Comparison of ENCODE assay signal across 1 cellular context in the genomic region with DNA sequence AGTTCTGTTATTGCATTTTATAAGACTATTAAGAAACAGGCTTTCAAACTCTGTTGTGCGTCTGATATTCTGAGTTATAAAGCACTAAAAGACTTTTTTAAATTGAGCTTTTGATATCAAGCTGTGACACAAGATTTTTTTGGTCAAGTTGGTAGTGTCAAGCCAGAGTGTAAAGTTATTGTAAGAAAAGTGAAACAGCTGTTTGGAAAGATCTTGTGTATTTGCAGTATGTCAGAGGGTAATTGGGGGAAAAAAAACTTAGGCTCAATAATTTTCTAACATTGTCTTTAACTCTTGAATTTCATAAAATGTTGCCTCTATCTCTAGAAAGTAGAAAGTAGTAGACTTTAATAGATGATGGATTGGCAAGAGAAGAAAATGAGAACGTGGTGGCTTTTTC.
A peak's percentile ranks its signal among the peaks of the same experiment; 100 is the strongest.
TF ChIP-seq lines count a peak whose summit lies in the region.

No MANE protein-coding gene starts in this region.

TF ChIP-seq in K562, 482 proteins besides CTCF, POLR2A, EP300 and RAD21 (continued from another document and continues in another):
- TF ChIP-seq HDAC6 (IDR thresholded peaks at IDR 0.05; ENCODE audit: low read depth, low read length): no peak
- TF ChIP-seq, protein P1, sequence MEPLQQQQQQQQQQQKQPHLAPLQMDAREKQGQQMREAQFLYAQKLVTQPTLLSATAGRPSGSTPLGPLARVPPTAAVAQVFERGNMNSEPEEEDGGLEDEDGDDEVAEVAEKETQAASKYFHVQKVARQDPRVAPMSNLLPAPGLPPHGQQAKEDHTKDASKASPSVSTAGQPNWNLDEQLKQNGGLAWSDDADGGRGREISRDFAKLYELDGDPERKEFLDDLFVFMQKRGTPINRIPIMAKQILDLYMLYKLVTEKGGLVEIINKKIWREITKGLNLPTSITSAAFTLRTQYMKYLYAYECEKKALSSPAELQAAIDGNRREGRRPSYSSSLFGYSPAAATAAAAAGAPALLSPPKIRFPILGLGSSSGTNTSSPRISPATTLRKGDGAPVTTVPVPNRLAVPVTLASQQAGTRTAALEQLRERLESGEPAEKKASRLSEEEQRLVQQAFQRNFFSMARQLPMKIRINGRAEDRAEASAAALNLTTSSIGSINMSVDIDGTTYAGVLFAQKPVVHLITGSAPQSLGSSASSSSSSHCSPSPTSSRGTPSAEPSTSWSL (CRISPR knock-in tag; IDR thresholded peaks at IDR 0.05; ENCODE audit: borderline replicate concordance): no peak
- TF ChIP-seq NCOA6 (IDR thresholded peaks at IDR 0.05): no peak
- TF ChIP-seq BRD4 (IDR thresholded peaks at IDR 0.05): no peak
- TF ChIP-seq, protein P2, sequence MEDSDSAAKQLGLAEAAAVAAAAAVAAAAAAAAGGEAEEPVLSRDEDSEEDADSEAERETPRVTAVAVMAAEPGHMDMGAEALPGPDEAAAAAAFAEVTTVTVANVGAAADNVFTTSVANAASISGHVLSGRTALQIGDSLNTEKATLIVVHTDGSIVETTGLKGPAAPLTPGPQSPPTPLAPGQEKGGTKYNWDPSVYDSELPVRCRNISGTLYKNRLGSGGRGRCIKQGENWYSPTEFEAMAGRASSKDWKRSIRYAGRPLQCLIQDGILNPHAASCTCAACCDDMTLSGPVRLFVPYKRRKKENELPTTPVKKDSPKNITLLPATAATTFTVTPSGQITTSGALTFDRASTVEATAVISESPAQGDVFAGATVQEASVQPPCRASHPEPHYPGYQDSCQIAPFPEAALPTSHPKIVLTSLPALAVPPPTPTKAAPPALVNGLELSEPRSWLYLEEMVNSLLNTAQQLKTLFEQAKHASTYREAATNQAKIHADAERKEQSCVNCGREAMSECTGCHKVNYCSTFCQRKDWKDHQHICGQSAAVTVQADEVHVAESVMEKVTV (CRISPR knock-in tag; IDR thresholded peaks at IDR 0.05): no peak
- TF ChIP-seq, protein P3, sequence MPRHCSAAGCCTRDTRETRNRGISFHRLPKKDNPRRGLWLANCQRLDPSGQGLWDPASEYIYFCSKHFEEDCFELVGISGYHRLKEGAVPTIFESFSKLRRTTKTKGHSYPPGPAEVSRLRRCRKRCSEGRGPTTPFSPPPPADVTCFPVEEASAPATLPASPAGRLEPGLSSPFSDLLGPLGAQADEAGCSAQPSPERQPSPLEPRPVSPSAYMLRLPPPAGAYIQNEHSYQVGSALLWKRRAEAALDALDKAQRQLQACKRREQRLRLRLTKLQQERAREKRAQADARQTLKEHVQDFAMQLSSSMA (CRISPR knock-in tag; IDR thresholded peaks at IDR 0.05): no peak
- no peak for TF ChIP-seq ZKSCAN1 (IDR thresholded peaks at IDR 0.05; ENCODE audit: low read depth, low read length)
- no peak for TF ChIP-seq SMARCA4 (IDR thresholded peaks at IDR 0.05)
- TF ChIP-seq DNMT1 (IDR thresholded peaks at IDR 0.05): 0 out of 2 replicates have a peak, but pooled peaks have one; percentile 49
- TF ChIP-seq SMAD3 (CRISPR knock-in tag; conservative IDR thresholded peaks at IDR 0.05): no peak
- TF ChIP-seq, protein P4, sequence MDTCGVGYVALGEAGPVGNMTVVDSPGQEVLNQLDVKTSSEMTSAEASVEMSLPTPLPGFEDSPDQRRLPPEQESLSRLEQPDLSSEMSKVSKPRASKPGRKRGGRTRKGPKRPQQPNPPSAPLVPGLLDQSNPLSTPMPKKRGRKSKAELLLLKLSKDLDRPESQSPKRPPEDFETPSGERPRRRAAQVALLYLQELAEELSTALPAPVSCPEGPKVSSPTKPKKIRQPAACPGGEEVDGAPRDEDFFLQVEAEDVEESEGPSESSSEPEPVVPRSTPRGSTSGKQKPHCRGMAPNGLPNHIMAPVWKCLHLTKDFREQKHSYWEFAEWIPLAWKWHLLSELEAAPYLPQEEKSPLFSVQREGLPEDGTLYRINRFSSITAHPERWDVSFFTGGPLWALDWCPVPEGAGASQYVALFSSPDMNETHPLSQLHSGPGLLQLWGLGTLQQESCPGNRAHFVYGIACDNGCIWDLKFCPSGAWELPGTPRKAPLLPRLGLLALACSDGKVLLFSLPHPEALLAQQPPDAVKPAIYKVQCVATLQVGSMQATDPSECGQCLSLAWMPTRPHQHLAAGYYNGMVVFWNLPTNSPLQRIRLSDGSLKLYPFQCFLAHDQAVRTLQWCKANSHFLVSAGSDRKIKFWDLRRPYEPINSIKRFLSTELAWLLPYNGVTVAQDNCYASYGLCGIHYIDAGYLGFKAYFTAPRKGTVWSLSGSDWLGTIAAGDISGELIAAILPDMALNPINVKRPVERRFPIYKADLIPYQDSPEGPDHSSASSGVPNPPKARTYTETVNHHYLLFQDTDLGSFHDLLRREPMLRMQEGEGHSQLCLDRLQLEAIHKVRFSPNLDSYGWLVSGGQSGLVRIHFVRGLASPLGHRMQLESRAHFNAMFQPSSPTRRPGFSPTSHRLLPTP (IDR thresholded peaks at IDR 0.05; ENCODE audit: borderline replicate concordance, extremely low read depth, insufficient read length): no peak
- TF ChIP-seq NFATC3 (IDR thresholded peaks at IDR 0.05): no peak
- TF ChIP-seq, protein P5, sequence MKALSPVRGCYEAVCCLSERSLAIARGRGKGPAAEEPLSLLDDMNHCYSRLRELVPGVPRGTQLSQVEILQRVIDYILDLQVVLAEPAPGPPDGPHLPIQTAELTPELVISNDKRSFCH (CRISPR knock-in tag; IDR thresholded peaks at IDR 0.05): no peak
- TF ChIP-seq, protein P5 (tag; IDR thresholded peaks at IDR 0.05): no peak
- TF ChIP-seq, protein P6, sequence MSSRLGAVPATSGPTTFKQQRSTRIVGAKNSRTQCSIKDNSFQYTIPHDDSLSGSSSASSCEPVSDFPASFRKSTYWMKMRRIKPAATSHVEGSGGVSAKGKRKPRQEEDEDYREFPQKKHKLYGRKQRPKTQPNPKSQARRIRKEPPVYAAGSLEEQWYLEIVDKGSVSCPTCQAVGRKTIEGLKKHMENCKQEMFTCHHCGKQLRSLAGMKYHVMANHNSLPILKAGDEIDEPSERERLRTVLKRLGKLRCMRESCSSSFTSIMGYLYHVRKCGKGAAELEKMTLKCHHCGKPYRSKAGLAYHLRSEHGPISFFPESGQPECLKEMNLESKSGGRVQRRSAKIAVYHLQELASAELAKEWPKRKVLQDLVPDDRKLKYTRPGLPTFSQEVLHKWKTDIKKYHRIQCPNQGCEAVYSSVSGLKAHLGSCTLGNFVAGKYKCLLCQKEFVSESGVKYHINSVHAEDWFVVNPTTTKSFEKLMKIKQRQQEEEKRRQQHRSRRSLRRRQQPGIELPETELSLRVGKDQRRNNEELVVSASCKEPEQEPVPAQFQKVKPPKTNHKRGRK (tag; IDR thresholded peaks at IDR 0.05): no peak
- no peak; a peak in 1 of 4 replicates for TF ChIP-seq FOXA3 (CRISPR knock-in tag; conservative IDR thresholded peaks at IDR 0.05 in 1 of 2, IDR thresholded peaks at IDR 0.05 in 1 of 2)
- no peak for TF ChIP-seq THRAP3 (IDR thresholded peaks at IDR 0.05; ENCODE audit: borderline replicate concordance)
- TF ChIP-seq, protein P7, sequence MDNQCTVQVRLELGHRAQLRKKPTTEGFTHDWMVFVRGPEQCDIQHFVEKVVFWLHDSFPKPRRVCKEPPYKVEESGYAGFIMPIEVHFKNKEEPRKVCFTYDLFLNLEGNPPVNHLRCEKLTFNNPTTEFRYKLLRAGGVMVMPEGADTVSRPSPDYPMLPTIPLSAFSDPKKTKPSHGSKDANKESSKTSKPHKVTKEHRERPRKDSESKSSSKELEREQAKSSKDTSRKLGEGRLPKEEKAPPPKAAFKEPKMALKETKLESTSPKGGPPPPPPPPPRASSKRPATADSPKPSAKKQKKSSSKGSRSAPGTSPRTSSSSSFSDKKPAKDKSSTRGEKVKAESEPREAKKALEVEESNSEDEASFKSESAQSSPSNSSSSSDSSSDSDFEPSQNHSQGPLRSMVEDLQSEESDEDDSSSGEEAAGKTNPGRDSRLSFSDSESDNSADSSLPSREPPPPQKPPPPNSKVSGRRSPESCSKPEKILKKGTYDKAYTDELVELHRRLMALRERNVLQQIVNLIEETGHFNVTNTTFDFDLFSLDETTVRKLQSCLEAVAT (IDR thresholded peaks at IDR 0.05): 0 out of 4 replicates have a peak, but pooled peaks of 1 of the 2 experiments have one; percentile 17
- no peak for TF ChIP-seq TAF15 (IDR thresholded peaks at IDR 0.05; ENCODE audit: low read depth, low read length)
- no peak for TF ChIP-seq RAD51 (IDR thresholded peaks at IDR 0.05; ENCODE audit: borderline replicate concordance, low read depth)
- TF ChIP-seq, protein P8, sequence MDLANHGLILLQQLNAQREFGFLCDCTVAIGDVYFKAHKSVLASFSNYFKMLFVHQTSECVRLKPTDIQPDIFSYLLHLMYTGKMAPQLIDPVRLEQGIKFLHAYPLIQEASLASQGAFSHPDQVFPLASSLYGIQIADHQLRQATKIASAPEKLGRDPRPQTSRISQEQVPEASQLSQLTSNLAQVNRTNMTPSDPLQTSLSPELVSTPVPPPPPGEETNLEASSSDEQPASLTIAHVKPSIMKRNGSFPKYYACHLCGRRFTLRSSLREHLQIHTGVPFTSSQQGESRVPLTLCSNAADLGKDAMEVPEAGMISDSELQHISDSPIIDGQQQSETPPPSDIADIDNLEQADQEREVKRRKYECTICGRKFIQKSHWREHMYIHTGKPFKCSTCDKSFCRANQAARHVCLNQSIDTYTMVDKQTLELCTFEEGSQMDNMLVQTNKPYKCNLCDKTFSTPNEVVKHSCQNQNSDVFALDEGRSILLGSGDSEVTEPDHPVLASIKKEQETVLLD (IDR thresholded peaks at IDR 0.05): no peak
- TF ChIP-seq, protein P9, sequence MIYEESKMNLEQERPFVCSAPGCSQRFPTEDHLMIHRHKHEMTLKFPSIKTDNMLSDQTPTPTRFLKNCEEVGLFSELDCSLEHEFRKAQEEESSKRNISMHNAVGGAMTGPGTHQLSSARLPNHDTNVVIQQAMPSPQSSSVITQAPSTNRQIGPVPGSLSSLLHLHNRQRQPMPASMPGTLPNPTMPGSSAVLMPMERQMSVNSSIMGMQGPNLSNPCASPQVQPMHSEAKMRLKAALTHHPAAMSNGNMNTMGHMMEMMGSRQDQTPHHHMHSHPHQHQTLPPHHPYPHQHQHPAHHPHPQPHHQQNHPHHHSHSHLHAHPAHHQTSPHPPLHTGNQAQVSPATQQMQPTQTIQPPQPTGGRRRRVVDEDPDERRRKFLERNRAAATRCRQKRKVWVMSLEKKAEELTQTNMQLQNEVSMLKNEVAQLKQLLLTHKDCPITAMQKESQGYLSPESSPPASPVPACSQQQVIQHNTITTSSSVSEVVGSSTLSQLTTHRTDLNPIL (CRISPR knock-in tag; IDR thresholded peaks at IDR 0.05): no peak
- peak; percentile 11; the same call in 1 of the 2 replicates for TF ChIP-seq NR2C1 (IDR thresholded peaks at IDR 0.05)
- no peak for TF ChIP-seq NR2C1 (tag; IDR thresholded peaks at IDR 0.05)
- no peak for TF ChIP-seq HOXB6 (CRISPR knock-in tag; IDR thresholded peaks at IDR 0.05; ENCODE audit: borderline replicate concordance)
- no peak for TF ChIP-seq IRF2 (CRISPR knock-in tag; IDR thresholded peaks at IDR 0.05)
- TF ChIP-seq DACH1 (IDR thresholded peaks at IDR 0.05; ENCODE audit: partially characterized antibody): peak; percentile 80
- peak; percentile 8; the same call in 1 of the 2 replicates for TF ChIP-seq POLR2G (IDR thresholded peaks at IDR 0.05; ENCODE audit: low read depth, low read length)
- no peak for TF ChIP-seq FOXP1 (CRISPR knock-in tag; IDR thresholded peaks at IDR 0.05)
- no peak for TF ChIP-seq ZBED1 (IDR thresholded peaks at IDR 0.05)
- TF ChIP-seq NONO (IDR thresholded peaks at IDR 0.05; ENCODE audit: low read depth in 2 of 2, low read length in 1 of 2): no peak
- no peak for TF ChIP-seq SRSF3 (IDR thresholded peaks at IDR 0.05; ENCODE audit: insufficient read depth, low read length)
- no peak for TF ChIP-seq PHB2 (IDR thresholded peaks at IDR 0.05; ENCODE audit: low read depth)
- TF ChIP-seq, protein P10, sequence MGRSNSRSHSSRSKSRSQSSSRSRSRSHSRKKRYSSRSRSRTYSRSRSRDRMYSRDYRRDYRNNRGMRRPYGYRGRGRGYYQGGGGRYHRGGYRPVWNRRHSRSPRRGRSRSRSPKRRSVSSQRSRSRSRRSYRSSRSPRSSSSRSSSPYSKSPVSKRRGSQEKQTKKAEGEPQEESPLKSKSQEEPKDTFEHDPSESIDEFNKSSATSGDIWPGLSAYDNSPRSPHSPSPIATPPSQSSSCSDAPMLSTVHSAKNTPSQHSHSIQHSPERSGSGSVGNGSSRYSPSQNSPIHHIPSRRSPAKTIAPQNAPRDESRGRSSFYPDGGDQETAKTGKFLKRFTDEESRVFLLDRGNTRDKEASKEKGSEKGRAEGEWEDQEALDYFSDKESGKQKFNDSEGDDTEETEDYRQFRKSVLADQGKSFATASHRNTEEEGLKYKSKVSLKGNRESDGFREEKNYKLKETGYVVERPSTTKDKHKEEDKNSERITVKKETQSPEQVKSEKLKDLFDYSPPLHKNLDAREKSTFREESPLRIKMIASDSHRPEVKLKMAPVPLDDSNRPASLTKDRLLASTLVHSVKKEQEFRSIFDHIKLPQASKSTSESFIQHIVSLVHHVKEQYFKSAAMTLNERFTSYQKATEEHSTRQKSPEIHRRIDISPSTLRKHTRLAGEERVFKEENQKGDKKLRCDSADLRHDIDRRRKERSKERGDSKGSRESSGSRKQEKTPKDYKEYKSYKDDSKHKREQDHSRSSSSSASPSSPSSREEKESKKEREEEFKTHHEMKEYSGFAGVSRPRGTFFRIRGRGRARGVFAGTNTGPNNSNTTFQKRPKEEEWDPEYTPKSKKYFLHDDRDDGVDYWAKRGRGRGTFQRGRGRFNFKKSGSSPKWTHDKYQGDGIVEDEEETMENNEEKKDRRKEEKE (IDR thresholded peaks at IDR 0.05; ENCODE audit: borderline replicate concordance in 1 of 2, control insufficient read depth in 1 of 2, low read depth in 2 of 2, low read length in 1 of 2): 0 out of 4 replicates have a peak, but pooled peaks of 1 of the 2 experiments have one; percentile 55
- no peak for TF ChIP-seq PCBP2 (IDR thresholded peaks at IDR 0.05; ENCODE audit: low read depth, low read length, poor library complexity, severe bottlenecking)
- TF ChIP-seq, protein P11, sequence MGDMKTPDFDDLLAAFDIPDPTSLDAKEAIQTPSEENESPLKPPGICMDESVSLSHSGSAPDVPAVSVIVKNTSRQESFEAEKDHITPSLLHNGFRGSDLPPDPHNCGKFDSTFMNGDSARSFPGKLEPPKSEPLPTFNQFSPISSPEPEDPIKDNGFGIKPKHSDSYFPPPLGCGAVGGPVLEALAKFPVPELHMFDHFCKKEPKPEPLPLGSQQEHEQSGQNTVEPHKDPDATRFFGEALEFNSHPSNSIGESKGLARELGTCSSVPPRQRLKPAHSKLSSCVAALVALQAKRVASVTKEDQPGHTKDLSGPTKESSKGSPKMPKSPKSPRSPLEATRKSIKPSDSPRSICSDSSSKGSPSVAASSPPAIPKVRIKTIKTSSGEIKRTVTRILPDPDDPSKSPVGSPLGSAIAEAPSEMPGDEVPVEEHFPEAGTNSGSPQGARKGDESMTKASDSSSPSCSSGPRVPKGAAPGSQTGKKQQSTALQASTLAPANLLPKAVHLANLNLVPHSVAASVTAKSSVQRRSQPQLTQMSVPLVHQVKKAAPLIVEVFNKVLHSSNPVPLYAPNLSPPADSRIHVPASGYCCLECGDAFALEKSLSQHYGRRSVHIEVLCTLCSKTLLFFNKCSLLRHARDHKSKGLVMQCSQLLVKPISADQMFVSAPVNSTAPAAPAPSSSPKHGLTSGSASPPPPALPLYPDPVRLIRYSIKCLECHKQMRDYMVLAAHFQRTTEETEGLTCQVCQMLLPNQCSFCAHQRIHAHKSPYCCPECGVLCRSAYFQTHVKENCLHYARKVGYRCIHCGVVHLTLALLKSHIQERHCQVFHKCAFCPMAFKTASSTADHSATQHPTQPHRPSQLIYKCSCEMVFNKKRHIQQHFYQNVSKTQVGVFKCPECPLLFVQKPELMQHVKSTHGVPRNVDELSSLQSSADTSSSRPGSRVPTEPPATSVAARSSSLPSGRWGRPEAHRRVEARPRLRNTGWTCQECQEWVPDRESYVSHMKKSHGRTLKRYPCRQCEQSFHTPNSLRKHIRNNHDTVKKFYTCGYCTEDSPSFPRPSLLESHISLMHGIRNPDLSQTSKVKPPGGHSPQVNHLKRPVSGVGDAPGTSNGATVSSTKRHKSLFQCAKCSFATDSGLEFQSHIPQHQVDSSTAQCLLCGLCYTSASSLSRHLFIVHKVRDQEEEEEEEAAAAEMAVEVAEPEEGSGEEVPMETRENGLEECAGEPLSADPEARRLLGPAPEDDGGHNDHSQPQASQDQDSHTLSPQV (IDR thresholded peaks at IDR 0.05): 0 out of 2 replicates have a peak, but pooled peaks have one; percentile 11
